Comparison of ENCODE assay signal across 10 cellular contexts in genomic region chr1:97138515-97139032, GRCh38.
DNase-seq lines count a peak whose midpoint lies in the region; ATAC-seq and TF ChIP-seq lines count a peak whose summit lies in the region.
"Had no signal": no experiment of that assay in that cellular context is flagged by ENCODE, and none has a peak within 500 bp of the region (broad histone marks: within the 10 kb centered on the region; RNA-seq: fewer than 3 reads in every experiment).

No MANE protein-coding gene starts in this region.

- H3K27me3 Mint-ChIP-seq in progenitor cell of endocrine pancreas = no peaks in the 10 kb centered on the region
- H3K27me3 Mint-ChIP-seq: activated naive CD4-positive, alpha-beta T cell treated with anti-CD3 and anti-CD28 coated beads, Interleukin-2, amount 50 U/mL, for 24 hours had no signal

- peak overlapping the region; percentile 12 for H3K27ac Mint-ChIP-seq in progenitor cell of endocrine pancreas
- H3K27ac Mint-ChIP-seq: activated naive CD4-positive, alpha-beta T cell treated with anti-CD3 and anti-CD28 coated beads, Interleukin-2, amount 50 U/mL, for 24 hours had no signal

- H3K27me3 ChIP-seq in WERI-Rb-1 (ENCODE audit: insufficient read depth, low read depth, severe bottlenecking) = no peaks in the 10 kb centered on the region

- H3K9me3 Mint-ChIP-seq in progenitor cell of endocrine pancreas (ENCODE audit: low read depth) = no peaks in the 10 kb centered on the region
- H3K9me3 Mint-ChIP-seq: activated naive CD4-positive, alpha-beta T cell treated with anti-CD3 and anti-CD28 coated beads, Interleukin-2, amount 50 U/mL, for 24 hours had no signal

- ATAC-seq in GM19023 (IDR thresholded peaks at IDR 0.05; ENCODE audit: unreplicated experiment) (peak; percentile 45), HG02870 (IDR thresholded peaks at IDR 0.05; ENCODE audit: unreplicated experiment) (peak; percentile 46)

- peak; percentile 22 for DNase-seq in WERI-Rb-1
- DNase-seq in progenitor cell of endocrine pancreas (ENCODE audit: low spot score, unreplicated experiment) = no peak
- no peak for DNase-seq in NCI-H1436 treated with DMSO at 0.1 percent for 48 hours (lab: John Stamatoyannopoulos, UW)
- no peak for DNase-seq in iPS-NIHi11 (ENCODE audit: low spot score)
- DNase-seq in HPDE6-E6E7 (ENCODE audit: extremely low spot score) = no peak
- DNase-seq in GDM1 (lab: John Stamatoyannopoulos, UW) = no peak
- DNase-seq: stimulated activated CD4-positive, alpha-beta T cell treated with anti-CD3 and anti-CD28 coated beads, Interleukin-4, amount 100 ng/mL, for 1 hour had no signal

- peak overlapping the region; percentile 71 for H3K27ac ChIP-seq in WERI-Rb-1

- H3K36me3 Mint-ChIP-seq in progenitor cell of endocrine pancreas (ENCODE audit: insufficient read depth) = no peaks in the 10 kb centered on the region

- no peaks in the 10 kb centered on the region for H3K9me3 ChIP-seq in WERI-Rb-1 (ENCODE audit: severe bottlenecking)

- H3K36me3 ChIP-seq in WERI-Rb-1 = no peaks in the 10 kb centered on the region

- no peak overlapping the region for H3K4me3 Mint-ChIP-seq in progenitor cell of endocrine pancreas (ENCODE audit: low read depth)
- H3K4me3 Mint-ChIP-seq: activated naive CD4-positive, alpha-beta T cell treated with anti-CD3 and anti-CD28 coated beads, Interleukin-2, amount 50 U/mL, for 24 hours had no signal

- peak overlapping the region; percentile 18 for H3K4me3 ChIP-seq in WERI-Rb-1 (ENCODE audit: low read depth, low read length)

- TF ChIP-seq CTCF in WERI-Rb-1 (IDR thresholded peaks at IDR 0.05; ENCODE audit: low read depth, low read length) (no peak), progenitor cell of endocrine pancreas (IDR thresholded peaks at IDR 0.05; ENCODE audit: unreplicated experiment) (no peak)

- H3K4me1 Mint-ChIP-seq in progenitor cell of endocrine pancreas (ENCODE audit: low read depth) = peaks cover 13% of the 10 kb centered on the region
